ENCODE assay signal across 8 cellular contexts in genomic region chr15:77107531-77108355, GRCh38.
DNase-seq lines count a peak whose midpoint lies in the region; TF ChIP-seq lines count a peak whose summit lies in the region.

No MANE protein-coding gene starts in this region.

- peak; percentile 72 for TF ChIP-seq CTCF in GM13977 (IDR thresholded peaks at IDR 0.05; ENCODE audit: extremely low read depth, insufficient read depth, missing control alignments)

- in situ Hi-C loops in GM13977 (cut with MboI; ENCODE audit: low pct_unique_long_range_greater_than_20kb, low sequenced_read_pairs, unreplicated experiment) = no loop called here

- peak; percentile 61 for DNase-seq in AG08396 (ENCODE audit: low spot score)
- DNase-seq in GM13977 (ENCODE audit: low spot score) = peak; percentile 55
- peak; percentile 40 for DNase-seq in NCI-H226
- DNase-seq in activated T-cell treated with anti-CD3 and anti-CD28 coated beads for 1 hour (ENCODE audit: low read depth) = peak; percentile 8
- DNase-seq in fibroblast of peridontal ligament (ENCODE audit: extremely low read depth) = peak; percentile 71
- peak; percentile 15 for DNase-seq in non-pigmented ciliary epithelial cell (ENCODE audit: low read depth)
- DNase-seq in NK-92 treated with Interleukin-12 subunit alpha and Interleukin-12 subunit beta, amount 100 ng/mL, for 24 hours (lab: John Stamatoyannopoulos, UW) = no peak
- DNase-seq in activated CD4-positive, CD25-positive, alpha-beta regulatory T cell treated with anti-CD3 and anti-CD28 coated beads, Interleukin-2, amount 50 U/mL, for 72 hours = no peak

Comparison
In these comparisons a context has a peak if more than half of its experiments do, and no peak if none do; other contexts are left out.
1. DNase-seq: peak in AG08396 (single experiment), GM13977 (single experiment), NCI-H226 (single experiment), activated T-cell treated with anti-CD3 and anti-CD28 coated beads for 1 hour (single experiment), fibroblast of peridontal ligament (single experiment) and non-pigmented ciliary epithelial cell (single experiment); none in NK-92 treated with Interleukin-12 subunit alpha and Interleukin-12 subunit beta, amount 100 ng/mL, for 24 hours (single experiment) and activated CD4-positive, CD25-positive, alpha-beta regulatory T cell treated with anti-CD3 and anti-CD28 coated beads, Interleukin-2, amount 50 U/mL, for 72 hours (single experiment).